Comparison of ENCODE assay signal across 1 cellular context in genomic region chr14:105340821-105341408, GRCh38.
A peak's percentile ranks its signal among the peaks of the same experiment; 100 is the strongest.
TF ChIP-seq lines count a peak whose summit lies in the region.

No MANE protein-coding gene starts in this region.

TF ChIP-seq in GM12878, 131 proteins besides CTCF, POLR2A, EP300 and RAD21:
- TF ChIP-seq POLR2AphosphoS2 (IDR thresholded peaks at IDR 0.05; ENCODE audit: low read depth, low read length) (no peak), RUNX3 (IDR thresholded peaks at IDR 0.05; ENCODE audit: low read length) (peak; percentile 43)
TF ChIP-seq in GM12878: peak in this region for 1.
